26 cellular contexts compared by ENCODE assay signal in the genomic region with DNA sequence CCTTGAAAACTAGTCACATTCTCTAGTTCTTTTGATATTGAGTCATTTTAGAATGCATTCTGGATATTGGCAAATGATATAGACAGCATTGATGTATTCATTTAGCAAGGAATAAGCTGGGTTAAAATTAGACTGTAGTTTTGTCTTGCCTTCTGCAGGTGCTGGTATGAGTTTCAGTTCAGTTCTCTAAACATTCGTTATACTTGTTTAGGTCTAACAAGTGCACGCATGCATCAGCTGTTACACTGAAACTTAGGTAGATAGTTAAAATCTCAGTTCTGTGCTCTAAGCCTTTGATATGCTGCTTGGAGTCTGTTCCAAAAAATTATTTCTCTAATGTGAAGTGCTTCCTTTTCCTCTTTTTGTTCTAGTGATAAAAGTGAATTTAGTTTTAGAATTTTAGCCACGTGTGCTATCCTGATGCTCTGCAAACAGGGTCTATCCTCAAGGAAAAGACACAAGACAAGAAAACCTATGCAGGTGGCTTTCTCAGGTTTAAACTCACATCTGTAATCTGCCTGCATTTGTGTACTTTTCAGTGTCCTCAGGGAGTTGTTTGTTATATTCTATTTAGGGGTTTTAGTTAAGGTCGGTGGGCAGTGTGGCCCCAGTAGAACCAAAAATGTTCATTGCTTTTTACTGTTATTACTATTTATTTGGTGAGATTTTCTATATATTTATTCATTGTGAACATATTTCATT.
DNase-seq lines count a peak whose midpoint lies in the region; ATAC-seq and TF ChIP-seq lines count a peak whose summit lies in the region.
"Had no signal": no experiment of that assay in that cellular context is flagged by ENCODE, and none has a peak within 500 bp of the region (broad histone marks: within the 10 kb centered on the region; RNA-seq: fewer than 3 reads in every experiment).

No MANE protein-coding gene starts in this region.

- H3K23ac ChIP-seq in neuronal stem cell (ENCODE audit: low read depth, low read length, poor library complexity), result no peak overlapping the region

- DNase-seq in activated CD8-positive, alpha-beta memory T cell treated with anti-CD3 and anti-CD28 coated beads, Interleukin-2, amount 10 ng/mL, durations not matched to agents 7 days and 5 days, result no peak
- no peak for DNase-seq in neuronal stem cell (ENCODE audit: low spot score)
- DNase-seq in dermis blood vessel endothelial cell, result no peak
- DNase-seq: activated CD4-positive, alpha-beta T cell treated with anti-CD3 and anti-CD28 coated beads for 36 hours; Calu3; central memory CD4-positive, alpha-beta T cell; dorsolateral prefrontal cortex; heart left ventricle; mesendoderm; naive B cell; NCI-H1105 treated with DMSO at 0.1 percent for 48 hours; NCI-H446; stimulated activated CD4-positive, alpha-beta T cell treated with anti-CD3 and anti-CD28 coated beads, Interleukin-4, amount 100 ng/mL, for 4 hours; tibial artery had no signal

- H2BK5ac ChIP-seq in neuronal stem cell (ENCODE audit: low read length), result no peak overlapping the region

- H3K9me3 Mint-ChIP-seq in activated CD8-positive, alpha-beta memory T cell treated with anti-CD3 and anti-CD28 coated beads, Interleukin-2, amount 10 ng/mL, durations not matched to agents 7 days and 5 days (ENCODE audit: low read depth), result peaks cover 6% of the 10 kb centered on the region
- H3K9me3 Mint-ChIP-seq: activated T-helper 1 cell treated with anti-CD3 and anti-CD28 coated beads, Interleukin-12 subunit alpha, Interleukin-12 subunit beta, Interleukin-2, Interleukin-4 antibody, amounts not matched to agents 30 ng/mL and 10 ng/mL and 1 ng/mL, durations not matched to agents 14 hours and 24 hours and 36 hours; stimulated activated naive CD8-positive, alpha-beta T cell treated with anti-CD3 and anti-CD28 coated beads, Interleukin-15, Interleukin-2, amounts not matched to agents 100 ng/mL and 50 ng/mL, for 24 hours had no signal

- no peak overlapping the region for H3K27ac Mint-ChIP-seq in activated CD8-positive, alpha-beta memory T cell treated with anti-CD3 and anti-CD28 coated beads, Interleukin-2, amount 10 ng/mL, durations not matched to agents 7 days and 5 days
- H3K27ac Mint-ChIP-seq: activated CD4-positive, alpha-beta T cell treated with anti-CD3 and anti-CD28 coated beads for 36 hours; activated naive CD4-positive, alpha-beta T cell treated with anti-CD3 and anti-CD28 coated beads, Interleukin-2, amount 50 U/mL, for 72 hours; activated T-helper 1 cell treated with anti-CD3 and anti-CD28 coated beads, Interleukin-12 subunit alpha, Interleukin-12 subunit beta, Interleukin-2, Interleukin-4 antibody, amounts not matched to agents 30 ng/mL and 10 ng/mL and 1 ng/mL, durations not matched to agents 14 hours and 24 hours and 36 hours; naive B cell; stimulated activated naive CD8-positive, alpha-beta T cell treated with anti-CD3 and anti-CD28 coated beads, Interleukin-15, Interleukin-2, amounts not matched to agents 100 ng/mL and 50 ng/mL, for 24 hours had no signal

- no peaks in the 10 kb centered on the region for H3K9me3 ChIP-seq in OCI-LY1 (ENCODE audit: low read length)
- no peaks in the 10 kb centered on the region for H3K9me3 ChIP-seq in neuronal stem cell (replicated peaks in 1 of 2; ENCODE audit: control insufficient read depth in 2 of 2, insufficient read depth in 1 of 2, low read depth in 1 of 2, low read length in 2 of 2)
- H3K9me3 ChIP-seq: ascending aorta, heart left ventricle, right atrium auricular region, tibial artery had no signal

- no peaks in the 10 kb centered on the region for H3F3A ChIP-seq in OCI-LY1 (ENCODE audit: insufficient read depth, low read length)

- no peak overlapping the region for H4K91ac ChIP-seq in neuronal stem cell (ENCODE audit: low read depth, low read length, poor library complexity)

- H3K27me3 ChIP-seq in OCI-LY1 (ENCODE audit: insufficient read depth, low read length), result no peaks in the 10 kb centered on the region
- no peaks in the 10 kb centered on the region for H3K27me3 ChIP-seq in neuronal stem cell (ENCODE audit: control insufficient read depth in 3 of 3, insufficient read depth in 3 of 3, low read depth in 1 of 3, low read length in 3 of 3)
- H3K27me3 ChIP-seq: ascending aorta, dorsolateral prefrontal cortex, heart left ventricle, right atrium auricular region, tibial artery had no signal

- no peak overlapping the region for H3K4me2 ChIP-seq in OCI-LY1 (ENCODE audit: low read length)
- H3K4me2 ChIP-seq in neuronal stem cell (ENCODE audit: insufficient read depth, low read length, poor library complexity, severe bottlenecking), result no peak overlapping the region

- no peaks in the 10 kb centered on the region for H3K27me3 Mint-ChIP-seq in activated CD8-positive, alpha-beta memory T cell treated with anti-CD3 and anti-CD28 coated beads, Interleukin-2, amount 10 ng/mL, durations not matched to agents 7 days and 5 days
- H3K27me3 Mint-ChIP-seq: activated CD4-positive, alpha-beta T cell treated with anti-CD3 and anti-CD28 coated beads for 36 hours; naive B cell; stimulated activated naive CD8-positive, alpha-beta T cell treated with anti-CD3 and anti-CD28 coated beads, Interleukin-15, Interleukin-2, amounts not matched to agents 100 ng/mL and 50 ng/mL, for 24 hours had no signal

- H3K79me1 ChIP-seq in neuronal stem cell (ENCODE audit: low read depth, low read length), result no peaks in the 10 kb centered on the region

- H3K27ac ChIP-seq in OCI-LY1 (ENCODE audit: low read depth, low read length, poor library complexity, severe bottlenecking), result peak overlapping the region; percentile 72
- no peak overlapping the region for H3K27ac ChIP-seq in neuronal stem cell (replicated peaks; ENCODE audit: low read length)
- H3K27ac ChIP-seq: ascending aorta, C4-2B, dorsolateral prefrontal cortex, heart left ventricle, right atrium auricular region, tibial artery had no signal

- H3K36me3 ChIP-seq in OCI-LY1 (ENCODE audit: insufficient read depth, low read length) (no peaks in the 10 kb centered on the region), neuronal stem cell (replicated peaks in 1 of 2; ENCODE audit: control insufficient read depth in 2 of 2, insufficient read depth in 2 of 2, low read length in 2 of 2) (no peaks in the 10 kb centered on the region)
- H3K36me3 ChIP-seq: ascending aorta, heart left ventricle, right atrium auricular region, tibial artery had no signal

- no peak overlapping the region for H2BK12ac ChIP-seq in neuronal stem cell (ENCODE audit: low read length)

- peak; percentile 92 for ATAC-seq in GM18858 (IDR thresholded peaks at IDR 0.05; ENCODE audit: unreplicated experiment)
- ATAC-seq in GM21717 (IDR thresholded peaks at IDR 0.05; ENCODE audit: unreplicated experiment), result peak; percentile 77
- ATAC-seq in HG03159 (IDR thresholded peaks at IDR 0.05; ENCODE audit: unreplicated experiment), result peak; percentile 62
- ATAC-seq in GM18511 (IDR thresholded peaks at IDR 0.05; ENCODE audit: unreplicated experiment), result no peak
- ATAC-seq in activated CD8-positive, alpha-beta memory T cell treated with anti-CD3 and anti-CD28 coated beads, Interleukin-2, amount 10 ng/mL, durations not matched to agents 7 days and 5 days, result no peak
- ATAC-seq: activated CD4-positive, alpha-beta T cell treated with anti-CD3 and anti-CD28 coated beads for 36 hours; activated naive CD4-positive, alpha-beta T cell treated with anti-CD3 and anti-CD28 coated beads, Interleukin-2, amount 50 U/mL, for 72 hours; heart left ventricle; left lobe of liver had no signal

- H4K20me1 ChIP-seq in OCI-LY1 (ENCODE audit: insufficient read depth, low read length), result no peaks in the 10 kb centered on the region

- H3K9ac ChIP-seq in OCI-LY1 (ENCODE audit: low read length) (no peak overlapping the region), neuronal stem cell (ENCODE audit: low read depth, low read length, poor library complexity) (no peak overlapping the region)

- no peak overlapping the region for H3K4me3 Mint-ChIP-seq in activated CD8-positive, alpha-beta memory T cell treated with anti-CD3 and anti-CD28 coated beads, Interleukin-2, amount 10 ng/mL, durations not matched to agents 7 days and 5 days
- H3K4me3 Mint-ChIP-seq: activated CD4-positive, alpha-beta T cell treated with anti-CD3 and anti-CD28 coated beads for 36 hours; activated T-helper 1 cell treated with anti-CD3 and anti-CD28 coated beads, Interleukin-12 subunit alpha, Interleukin-12 subunit beta, Interleukin-2, Interleukin-4 antibody, amounts not matched to agents 30 ng/mL and 10 ng/mL and 1 ng/mL, durations not matched to agents 14 hours and 24 hours and 36 hours; naive B cell; stimulated activated naive CD8-positive, alpha-beta T cell treated with anti-CD3 and anti-CD28 coated beads, Interleukin-15, Interleukin-2, amounts not matched to agents 100 ng/mL and 50 ng/mL, for 24 hours had no signal

- no peak overlapping the region for H3K18ac ChIP-seq in neuronal stem cell (ENCODE audit: low read length)

- H2BK15ac ChIP-seq in neuronal stem cell (ENCODE audit: low read length), result no peak overlapping the region

- no peak overlapping the region for H3K14ac ChIP-seq in neuronal stem cell (ENCODE audit: low read length)

- no peak overlapping the region for H3K4ac ChIP-seq in neuronal stem cell (ENCODE audit: low read length)

- no peak for TF ChIP-seq CTCF in OCI-LY1 (IDR thresholded peaks at IDR 0.05; ENCODE audit: low read length)

- no peak overlapping the region for H2BK120ac ChIP-seq in neuronal stem cell (ENCODE audit: low read depth, low read length)

- H2AFZ ChIP-seq in OCI-LY1 (ENCODE audit: low read length), result no peak overlapping the region
- H2AFZ ChIP-seq in neuronal stem cell (ENCODE audit: low read length), result no peak overlapping the region

- H3K36me3 Mint-ChIP-seq in activated CD8-positive, alpha-beta memory T cell treated with anti-CD3 and anti-CD28 coated beads, Interleukin-2, amount 10 ng/mL, durations not matched to agents 7 days and 5 days, result no peaks in the 10 kb centered on the region
- H3K36me3 Mint-ChIP-seq: activated naive CD4-positive, alpha-beta T cell treated with anti-CD3 and anti-CD28 coated beads, Interleukin-2, amount 50 U/mL, for 72 hours; naive B cell had no signal

- H4K8ac ChIP-seq in neuronal stem cell (ENCODE audit: low read depth, low read length), result no peak overlapping the region

- H3K9me2 ChIP-seq in OCI-LY1 (ENCODE audit: low read depth, low read length), result no peaks in the 10 kb centered on the region

- no CpG with 5 or more reads among the region's 4 CpGs for WGBS in neuronal stem cell (ENCODE audit: extremely low coverage in 2 of 2, insufficient read length in 2 of 2, insufficient replicate concordance in 1 of 2), 2 donors

- H3K4me1 ChIP-seq in OCI-LY1 (ENCODE audit: insufficient read depth, low read length, severe bottlenecking) (no peaks in the 10 kb centered on the region), neuronal stem cell (ENCODE audit: control insufficient read depth in 2 of 2, insufficient read depth in 1 of 2, low read depth in 1 of 2, low read length in 2 of 2) (no peaks in the 10 kb centered on the region)
- H3K4me1 ChIP-seq: ascending aorta, heart left ventricle, right atrium auricular region, tibial artery had no signal

- H2AK5ac ChIP-seq in neuronal stem cell (ENCODE audit: low read depth, low read length), result no peak overlapping the region

- H3K4me3 ChIP-seq in OCI-LY1 (ENCODE audit: low read depth, low read length, poor library complexity, severe bottlenecking) (no peak overlapping the region), neuronal stem cell (ENCODE audit: low read length in 2 of 2) (no peak overlapping the region)
- H3K4me3 ChIP-seq: ascending aorta, dorsolateral prefrontal cortex, heart left ventricle, right atrium auricular region, tibial artery had no signal

- H3K79me2 ChIP-seq in OCI-LY1 (ENCODE audit: insufficient read depth, low read length), result no peaks in the 10 kb centered on the region

- CTCF ChIA-PET in activated CD8-positive, alpha-beta memory T cell treated with anti-CD3 and anti-CD28 coated beads, Interleukin-2, amount 10 ng/mL, durations not matched to agents 7 days and 5 days (lab: Charles Lee), result no interaction called here

- H3K4me1 Mint-ChIP-seq in activated CD8-positive, alpha-beta memory T cell treated with anti-CD3 and anti-CD28 coated beads, Interleukin-2, amount 10 ng/mL, durations not matched to agents 7 days and 5 days, result no peaks in the 10 kb centered on the region
- H3K4me1 Mint-ChIP-seq: activated CD4-positive, alpha-beta T cell treated with anti-CD3 and anti-CD28 coated beads for 36 hours; naive B cell had no signal

Comparison
In these comparisons a context has a peak if more than half of its experiments do, and no peak if none do; other contexts are left out.
1. ATAC-seq: peak in GM18858 (single experiment), GM21717 (single experiment) and HG03159 (single experiment); none in GM18511 (single experiment) and activated CD8-positive, alpha-beta memory T cell treated with anti-CD3 and anti-CD28 coated beads, Interleukin-2, amount 10 ng/mL, durations not matched to agents 7 days and 5 days (single experiment).